23 cellular contexts compared by ENCODE assay signal in genomic region chr10:71483871-71484270, GRCh38.
"Had no signal": no experiment of that assay in that cellular context is flagged by ENCODE, and none has a peak within 500 bp of the region (broad histone marks: within the 10 kb centered on the region; RNA-seq: fewer than 3 reads in every experiment).

No MANE protein-coding gene starts in this region.

- H3K36me3 ChIP-seq: colonic mucosa, esophagus squamous epithelium, gastrocnemius medialis, heart right ventricle, left lung, lower lobe of right lung had no signal

- H3K27me3 ChIP-seq: colonic mucosa, gastrocnemius medialis, heart right ventricle, left lung had no signal

- ATAC-seq: effector memory CD8-positive, alpha-beta T cell; esophagus mucosa; gastrocnemius medialis; left lung; lower lobe of right lung had no signal

- H3K9me3 ChIP-seq: colonic mucosa, lower lobe of right lung had no signal

- H3K4me3 ChIP-seq: colonic mucosa, esophagus squamous epithelium, gastrocnemius medialis, heart right ventricle, left lung, lower lobe of right lung had no signal

- H3K4me1 ChIP-seq: colonic mucosa, esophagus squamous epithelium, gastrocnemius medialis, left lung, lower lobe of right lung had no signal

- H3K27ac ChIP-seq: colonic mucosa, epithelial cell of prostate, esophagus squamous epithelium, gastrocnemius medialis, heart right ventricle, left lung, lower lobe of right lung had no signal

- DNase-seq: colonic mucosa; cortex of kidney; effector CD8-positive, alpha-beta T cell; effector memory CD8-positive, alpha-beta T cell; endodermal cell; erythroblast; esophagus squamous epithelium; foreskin fibroblast; foreskin melanocyte; gastrocnemius medialis; glutamatergic neuron; hippocampal formation; left cardiac atrium; left lung; lower lobe of right lung; mesenchymal stem cell; midbrain had no signal

- FAIRE-seq: endometrium, islet of Langerhans, keratinocyte had no signal
